1 cellular context compared by ENCODE assay signal in the genomic region with DNA sequence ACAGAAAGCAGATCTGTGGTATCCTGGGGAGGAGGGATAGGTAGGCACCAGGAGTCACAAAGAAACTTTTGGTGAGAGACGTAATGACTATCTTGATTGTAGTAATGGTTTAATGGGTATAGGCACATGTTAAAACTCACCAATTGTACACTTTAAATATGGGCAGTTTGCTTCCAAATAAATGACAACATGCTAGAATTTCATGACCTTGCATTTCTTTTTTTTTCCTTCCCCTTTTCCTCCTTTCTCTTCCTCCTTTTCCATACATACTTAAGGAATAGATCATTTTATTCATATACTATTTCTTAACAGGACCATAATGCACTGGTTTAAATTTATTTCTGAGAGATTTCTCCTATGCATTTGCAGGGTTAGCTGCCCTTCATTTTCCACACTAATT.
TF ChIP-seq lines count a peak whose summit lies in the region.

No MANE protein-coding gene starts in this region.

TF ChIP-seq in HepG2, 621 proteins besides CTCF, POLR2A, EP300 and RAD21 (continued from another document):
- TF ChIP-seq, protein P1, sequence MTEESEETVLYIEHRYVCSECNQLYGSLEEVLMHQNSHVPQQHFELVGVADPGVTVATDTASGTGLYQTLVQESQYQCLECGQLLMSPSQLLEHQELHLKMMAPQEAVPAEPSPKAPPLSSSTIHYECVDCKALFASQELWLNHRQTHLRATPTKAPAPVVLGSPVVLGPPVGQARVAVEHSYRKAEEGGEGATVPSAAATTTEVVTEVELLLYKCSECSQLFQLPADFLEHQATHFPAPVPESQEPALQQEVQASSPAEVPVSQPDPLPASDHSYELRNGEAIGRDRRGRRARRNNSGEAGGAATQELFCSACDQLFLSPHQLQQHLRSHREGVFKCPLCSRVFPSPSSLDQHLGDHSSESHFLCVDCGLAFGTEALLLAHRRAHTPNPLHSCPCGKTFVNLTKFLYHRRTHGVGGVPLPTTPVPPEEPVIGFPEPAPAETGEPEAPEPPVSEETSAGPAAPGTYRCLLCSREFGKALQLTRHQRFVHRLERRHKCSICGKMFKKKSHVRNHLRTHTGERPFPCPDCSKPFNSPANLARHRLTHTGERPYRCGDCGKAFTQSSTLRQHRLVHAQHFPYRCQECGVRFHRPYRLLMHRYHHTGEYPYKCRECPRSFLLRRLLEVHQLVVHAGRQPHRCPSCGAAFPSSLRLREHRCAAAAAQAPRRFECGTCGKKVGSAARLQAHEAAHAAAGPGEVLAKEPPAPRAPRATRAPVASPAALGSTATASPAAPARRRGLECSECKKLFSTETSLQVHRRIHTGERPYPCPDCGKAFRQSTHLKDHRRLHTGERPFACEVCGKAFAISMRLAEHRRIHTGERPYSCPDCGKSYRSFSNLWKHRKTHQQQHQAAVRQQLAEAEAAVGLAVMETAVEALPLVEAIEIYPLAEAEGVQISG (CRISPR knock-in tag; IDR thresholded peaks at IDR 0.05): no peak
- TF ChIP-seq, protein P2, sequence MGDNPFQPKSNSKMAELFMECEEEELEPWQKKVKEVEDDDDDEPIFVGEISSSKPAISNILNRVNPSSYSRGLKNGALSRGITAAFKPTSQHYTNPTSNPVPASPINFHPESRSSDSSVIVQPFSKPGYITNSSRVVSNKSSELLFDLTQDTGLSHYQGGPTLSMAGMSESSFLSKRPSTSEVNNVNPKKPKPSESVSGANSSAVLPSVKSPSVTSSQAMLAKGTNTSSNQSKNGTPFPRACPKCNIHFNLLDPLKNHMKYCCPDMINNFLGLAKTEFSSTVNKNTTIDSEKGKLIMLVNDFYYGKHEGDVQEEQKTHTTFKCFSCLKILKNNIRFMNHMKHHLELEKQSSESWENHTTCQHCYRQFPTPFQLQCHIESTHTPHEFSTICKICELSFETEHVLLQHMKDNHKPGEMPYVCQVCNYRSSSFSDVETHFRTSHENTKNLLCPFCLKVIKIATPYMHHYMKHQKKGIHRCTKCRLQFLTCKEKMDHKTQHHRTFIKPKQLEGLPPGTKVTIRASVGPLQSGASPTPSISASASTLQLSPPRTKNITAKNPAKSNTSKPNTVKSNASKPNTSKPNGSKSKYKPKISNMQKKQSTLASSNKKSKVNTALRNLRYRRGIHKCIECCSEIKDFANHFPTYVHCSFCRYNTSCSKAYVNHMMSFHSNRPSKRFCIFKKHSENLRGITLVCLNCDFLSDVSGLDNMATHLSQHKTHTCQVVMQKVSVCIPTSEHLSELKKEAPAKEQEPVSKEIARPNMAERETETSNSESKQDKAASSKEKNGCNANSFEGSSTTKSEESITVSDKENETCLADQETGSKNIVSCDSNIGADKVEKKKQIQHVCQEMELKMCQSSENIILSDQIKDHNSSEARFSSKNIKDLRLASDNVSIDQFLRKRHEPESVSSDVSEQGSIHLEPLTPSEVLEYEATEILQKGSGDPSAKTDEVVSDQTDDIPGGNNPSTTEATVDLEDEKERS (CRISPR knock-in tag; IDR thresholded peaks at IDR 0.05): no peak
- TF ChIP-seq, protein P3, sequence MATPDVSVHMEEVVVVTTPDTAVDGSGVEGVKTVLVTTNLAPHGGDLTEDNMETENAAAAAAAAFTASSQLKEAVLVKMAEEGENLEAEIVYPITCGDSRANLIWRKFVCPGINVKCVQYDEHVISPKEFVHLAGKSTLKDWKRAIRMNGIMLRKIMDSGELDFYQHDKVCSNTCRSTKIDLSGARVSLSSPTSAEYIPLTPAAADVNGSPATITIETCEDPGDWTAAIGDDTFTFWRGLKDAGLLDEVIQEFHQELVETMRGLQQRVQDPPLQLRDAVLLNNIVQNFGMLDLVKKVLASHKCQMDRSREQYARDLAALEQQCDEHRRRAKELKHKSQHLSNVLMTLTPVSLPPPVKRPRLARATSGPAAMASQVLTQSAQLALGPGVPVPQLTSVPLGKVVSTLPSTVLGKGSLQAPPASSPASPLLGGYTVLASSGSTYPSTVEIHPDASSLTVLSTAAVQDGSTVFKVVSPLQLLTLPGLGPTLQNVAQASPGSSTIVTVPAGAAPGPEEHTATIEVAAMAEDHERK (CRISPR knock-in tag; IDR thresholded peaks at IDR 0.05; ENCODE audit: low read depth): no peak
- TF ChIP-seq MAFK (conservative IDR thresholded peaks at IDR 0.05 in 1 of 2, IDR thresholded peaks at IDR 0.05 in 1 of 2; ENCODE audit: low read length in 2 of 2): peak; percentile 52 to 65; a peak in 3 of 4 replicates
